Comparison of ENCODE assay signal across 24 cellular contexts in genomic region chr12:123102381-123102780, GRCh38. TPM values are rescaled to one million over a fixed set of nuclear protein-coding genes. Genes with fewer than 3 reads are reported as not detected.
DNase-seq lines count a peak whose midpoint lies in the region; ATAC-seq and TF ChIP-seq lines count a peak whose summit lies in the region.
"Had no signal": no experiment of that assay in that cellular context is flagged by ENCODE, and none has a peak within 500 bp of the region (broad histone marks: within the 10 kb centered on the region; RNA-seq: fewer than 3 reads in every experiment).

No MANE protein-coding gene starts in this region.

- H3K4me1 Mint-ChIP-seq in activated naive CD4-positive, alpha-beta T cell treated with anti-CD3 and anti-CD28 coated beads, Interleukin-2, amount 50 U/mL, for 24 hours: peaks cover 54% of the 10 kb centered on the region
- peaks cover 59% of the 10 kb centered on the region for H3K4me1 Mint-ChIP-seq in endodermal cell
- peaks cover 32% of the 10 kb centered on the region for H3K4me1 Mint-ChIP-seq in type B pancreatic cell (ENCODE audit: unreplicated experiment)

- H3K9me3 ChIP-seq in endodermal cell (ENCODE audit: control insufficient read depth, low read length): no peaks in the 10 kb centered on the region
- H3K9me3 ChIP-seq: HAP-1, MG63 had no signal

- peak overlapping the region; percentile 21 for H3K27ac Mint-ChIP-seq in activated naive CD4-positive, alpha-beta T cell treated with anti-CD3 and anti-CD28 coated beads, Interleukin-2, amount 50 U/mL, for 24 hours
- peak overlapping the region; percentile 12 for H3K27ac Mint-ChIP-seq in endodermal cell
- H3K27ac Mint-ChIP-seq in type B pancreatic cell: peak overlapping the region; percentile 29
- H3K27ac Mint-ChIP-seq: nephron had no signal

- H3K36me3 ChIP-seq in endodermal cell (ENCODE audit: control insufficient read depth, insufficient read depth, low read length): no peaks in the 10 kb centered on the region
- H3K36me3 ChIP-seq: HAP-1, MG63 had no signal

- DNase-seq in activated naive CD4-positive, alpha-beta T cell treated with Interleukin-2 at 50 U/mL for 16 hours: no peak
- peak; percentile 41 for DNase-seq in NCI-H2227 treated with DMSO at 0.1 percent for 48 hours (lab: John Stamatoyannopoulos, UW)
- peak; percentile 90 for DNase-seq in endodermal cell
- no peak for DNase-seq in type B pancreatic cell (ENCODE audit: extremely low spot score, unreplicated experiment)
- DNase-seq in KG1 (lab: John Stamatoyannopoulos, UW): no peak
- no peak for DNase-seq in SW 1271 (lab: John Stamatoyannopoulos, UW)
- DNase-seq: activated CD8-positive, alpha-beta memory T cell treated with anti-CD3 and anti-CD28 coated beads, Interleukin-2, amount 50 U/mL, for 48 hours; CD8-positive, alpha-beta memory T cell; foreskin fibroblast; hippocampal formation; MG63; NCI-H146; NCI-H2171; NCI-H69; SIG-M5; stimulated activated CD4-positive, alpha-beta T cell treated with anti-CD3 and anti-CD28 coated beads, Interleukin-4, amount 100 ng/mL, for 24 hours had no signal

- no peaks in the 10 kb centered on the region for H3K27me3 ChIP-seq in endodermal cell (ENCODE audit: control insufficient read depth, insufficient read depth, low read length, poor library complexity, severe bottlenecking)
- H3K27me3 ChIP-seq: MG63 had no signal

- TF ChIP-seq CTCF in endodermal cell (conservative IDR thresholded peaks at IDR 0.05) (no peak), type B pancreatic cell (conservative IDR thresholded peaks at IDR 0.05) (no peak)

- H3K4me3 Mint-ChIP-seq in activated naive CD4-positive, alpha-beta T cell treated with anti-CD3 and anti-CD28 coated beads, Interleukin-2, amount 50 U/mL, for 24 hours: no peak overlapping the region
- H3K4me3 Mint-ChIP-seq in endodermal cell (peak overlapping the region; percentile 10), type B pancreatic cell (no peak overlapping the region)
- H3K4me3 Mint-ChIP-seq: CD8-positive, alpha-beta memory T cell; nephron had no signal

- H3K4me1 ChIP-seq in endodermal cell (ENCODE audit: control insufficient read depth, insufficient read depth, low read length): peaks cover 18% of the 10 kb centered on the region
- H3K4me1 ChIP-seq: HAP-1 had no signal

- H3K9ac ChIP-seq in endodermal cell (ENCODE audit: extremely low read depth, low read length, poor library complexity, severe bottlenecking): no peak overlapping the region

- H3K36me3 Mint-ChIP-seq in activated naive CD4-positive, alpha-beta T cell treated with anti-CD3 and anti-CD28 coated beads, Interleukin-2, amount 50 U/mL, for 24 hours: peaks cover 4% of the 10 kb centered on the region
- H3K36me3 Mint-ChIP-seq in endodermal cell (ENCODE audit: low read depth) (no peaks in the 10 kb centered on the region), type B pancreatic cell (no peaks in the 10 kb centered on the region)

- H3K27me3 Mint-ChIP-seq in activated naive CD4-positive, alpha-beta T cell treated with anti-CD3 and anti-CD28 coated beads, Interleukin-2, amount 50 U/mL, for 24 hours: no peaks in the 10 kb centered on the region
- no peaks in the 10 kb centered on the region for H3K27me3 Mint-ChIP-seq in endodermal cell (ENCODE audit: insufficient read depth)
- H3K27me3 Mint-ChIP-seq in type B pancreatic cell: no peaks in the 10 kb centered on the region

- 17 to 44% methylated on average over 3 of the region's 3 CpGs for WGBS in endodermal cell (ENCODE audit: insufficient coverage in 1 of 2, insufficient read length in 1 of 2), 2 experiments

- no peaks in the 10 kb centered on the region for H3K9me3 Mint-ChIP-seq in activated naive CD4-positive, alpha-beta T cell treated with anti-CD3 and anti-CD28 coated beads, Interleukin-2, amount 50 U/mL, for 24 hours
- H3K9me3 Mint-ChIP-seq in endodermal cell: no peaks in the 10 kb centered on the region
- no peaks in the 10 kb centered on the region for H3K9me3 Mint-ChIP-seq in type B pancreatic cell
- H3K9me3 Mint-ChIP-seq: CD8-positive, alpha-beta memory T cell; nephron had no signal

- no peak overlapping the region for H3K27ac ChIP-seq in endodermal cell (ENCODE audit: low read depth, low read length)
- H3K27ac ChIP-seq: epithelial cell of prostate had no signal

- no peak overlapping the region for H3K4me3 ChIP-seq in endodermal cell (ENCODE audit: low read length)
- H3K4me3 ChIP-seq: HAP-1, MG63, smooth muscle cell had no signal

- ATAC-seq in GM18517 (IDR thresholded peaks at IDR 0.05; ENCODE audit: unreplicated experiment): no peak
- ATAC-seq: activated CD4-positive, CD25-positive, alpha-beta regulatory T cell treated with anti-CD3 and anti-CD28 coated beads, Interleukin-2, amount 50 U/mL, for 24 hours; HepG2 had no signal

RNA-seq across cellular contexts. Expression of gene PITPNM2, which starts 48.5 kb away (rescaled TPM):
- total RNA-seq in endodermal cell: 10 to 100 TPM in 1 of 2 donors, 1 to 10 TPM in 1; 3.2 to 13.4 TPM
- 3.0 TPM for polyA plus RNA-seq in endodermal cell (2013, experiment 1 of 2)
- 2.6 TPM for polyA plus RNA-seq in endodermal cell (2013, experiment 2 of 2)
- 6.8 and 8.6 TPM in 2 replicates for total RNA-seq in type B pancreatic cell (ENCODE audit: low replicate concordance)

Comparison
In these comparisons a context has a peak if more than half of its experiments do, and no peak if none do; other contexts are left out.
1. DNase-seq: peak in NCI-H2227 treated with DMSO at 0.1 percent for 48 hours (single experiment) and endodermal cell (single experiment); none in activated naive CD4-positive, alpha-beta T cell treated with Interleukin-2 at 50 U/mL for 16 hours (single experiment), type B pancreatic cell (single experiment), KG1 (single experiment) and SW 1271 (0 of 2).
2. Peak in every context shown above with its lines, with median percentiles within 50 percentile points of each other: H3K27ac Mint-ChIP-seq.